Comparison of ENCODE assay signal across 8 cellular contexts in the genomic region with DNA sequence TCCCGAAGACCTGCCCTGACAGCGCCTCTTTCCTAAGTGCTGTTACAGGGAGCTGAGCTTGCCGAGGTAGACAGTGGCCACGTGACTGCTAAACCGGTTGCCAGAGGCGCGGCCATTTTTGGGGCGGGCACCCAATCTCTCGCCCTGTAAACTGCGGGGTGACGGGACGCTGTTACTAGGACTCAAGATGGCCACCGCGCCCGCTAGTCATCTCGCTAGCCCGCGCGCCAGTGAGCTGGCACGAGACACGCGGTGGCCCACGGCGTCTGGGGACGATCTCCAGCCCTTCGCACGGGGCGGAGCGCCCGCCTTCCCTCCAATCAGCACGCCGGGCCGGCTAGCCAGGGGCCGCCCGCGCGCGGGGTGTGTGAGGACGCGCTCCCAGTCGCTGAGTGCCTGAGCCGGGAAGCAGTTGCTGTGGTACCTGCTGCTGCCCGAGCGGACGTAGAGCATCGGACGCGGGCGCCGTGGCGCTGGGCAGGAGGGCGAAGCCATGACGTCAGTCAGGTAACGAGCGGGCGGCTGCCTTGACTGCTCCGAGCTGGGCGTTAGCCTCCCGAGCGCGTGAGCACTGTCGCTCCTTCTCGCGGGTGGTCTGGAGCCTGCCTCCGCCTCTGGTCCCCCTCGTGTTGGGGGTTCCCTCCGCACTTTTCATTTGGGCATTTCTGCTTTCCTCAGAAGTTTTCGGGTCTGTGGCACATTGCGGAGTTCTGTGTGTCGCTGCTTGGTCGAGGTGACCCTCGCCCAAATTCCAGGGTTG. TPM values are rescaled to one million over a fixed set of nuclear protein-coding genes. Genes with fewer than 3 reads are reported as not detected.
DNase-seq lines count a peak whose midpoint lies in the region; ATAC-seq and TF ChIP-seq lines count a peak whose summit lies in the region.

No MANE protein-coding gene starts in this region.

- CTCF ChIA-PET in PC-9 (lab: Charles Lee), result no interaction called here

- H2AFZ ChIP-seq in PC-9, result peak overlapping the region; percentile 91

- POLR2A ChIA-PET in PC-9 (lab: Charles Lee; ENCODE audit: unreplicated experiment), result interaction anchor here (0.6 kb wide), 1 partner anchor 32 kb away, joined by 5 read pairs; no protein-coding TSS in a partner anchor

- H3K4me1 ChIP-seq in PC-9 (replicated peaks; ENCODE audit: insufficient read depth) (peaks cover 33% of the 10 kb centered on the region), muscle layer of colon (ENCODE audit: insufficient read depth, low read length) (peaks cover 14% of the 10 kb centered on the region)

- no peaks in the 10 kb centered on the region for H4K20me1 ChIP-seq in PC-9 (ENCODE audit: insufficient read depth)

- peak overlapping the region; percentile 71 for H3K9ac ChIP-seq in muscle layer of colon (ENCODE audit: low read length)

- H3K4me3 ChIP-seq in PC-9, result peak overlapping the region; percentile 90
- H3K4me3 ChIP-seq in muscle layer of colon (ENCODE audit: low read depth in 1 of 2, low read length in 2 of 2), result peak overlapping the region; percentile 78 to 98

- DNase-seq in DMS53 treated with DMSO at 0.1 percent for 48 hours (lab: John Stamatoyannopoulos, UW; ENCODE audit: unreplicated experiment) (peak; percentile 98), KBM-7 (peak; percentile 98), PC-9 (peak; percentile 91 to 97)
- DNase-seq in activated T-cell treated with anti-CD3 and anti-CD28 coated beads, Interleukin-2, amount 50 U/mL, for 4 hours, result peak; percentile 95
- DNase-seq in stimulated activated CD8-positive, alpha-beta memory T cell treated with anti-CD3 and anti-CD28 coated beads, Interleukin-7, amount 100 ng/mL, for 1 hour (ENCODE audit: low read depth in 2 of 2), result peak; percentile 88 to 90

- H3K9me3 ChIP-seq in PC-9 (ENCODE audit: insufficient read depth, low read depth) (no peaks in the 10 kb centered on the region), muscle layer of colon (ENCODE audit: low read length) (no peaks in the 10 kb centered on the region)

- no peaks in the 10 kb centered on the region for H3K9me2 ChIP-seq in PC-9 (ENCODE audit: insufficient read depth)

- TF ChIP-seq CTCF in PC-9 (conservative IDR thresholded peaks at IDR 0.05), result no peak

- H3K9me3 Mint-ChIP-seq in activated T-cell treated with anti-CD3 and anti-CD28 coated beads, Interleukin-2, amount 50 U/mL, for 4 hours, result no peaks in the 10 kb centered on the region

- H3K27me3 Mint-ChIP-seq in activated T-cell treated with anti-CD3 and anti-CD28 coated beads, Interleukin-2, amount 50 U/mL, for 4 hours (ENCODE audit: low read depth), result no peaks in the 10 kb centered on the region

- H3K4me3 Mint-ChIP-seq in activated T-cell treated with anti-CD3 and anti-CD28 coated beads, Interleukin-2, amount 50 U/mL, for 4 hours, result peak overlapping the region; percentile 92

- no TSS peak for BruUV-seq in PC-9 (replicated peaks; lab: Mats Ljungman, UMichigan)

- ATAC-seq in GM21723 (IDR thresholded peaks at IDR 0.05; ENCODE audit: unreplicated experiment), result peak; percentile 87
- peak; percentile 94 to 95 for ATAC-seq in activated T-cell treated with anti-CD3 and anti-CD28 coated beads, Interleukin-2, amount 50 U/mL, for 4 hours
- ATAC-seq in esophagus mucosa, result peak; percentile 97

- peak overlapping the region; percentile 86 for H3K4me2 ChIP-seq in PC-9

- H3K36me3 ChIP-seq in PC-9 (ENCODE audit: low read depth) (peaks cover 5% of the 10 kb centered on the region; the same call in 1 of the 2 replicates), muscle layer of colon (ENCODE audit: insufficient read depth, low read length) (no peaks in the 10 kb centered on the region)

- H3K36me3 Mint-ChIP-seq in activated T-cell treated with anti-CD3 and anti-CD28 coated beads, Interleukin-2, amount 50 U/mL, for 4 hours (ENCODE audit: insufficient read depth), result peaks cover 7% of the 10 kb centered on the region

- intact Hi-C loops in PC-9 (cut with micrococcal nuclease; ENCODE audit: unreplicated experiment), result loop anchor here (1.0 to 5.0 kb wide), 5 partner anchors 14 to 62 kb away; partner anchors contain the start of gene ADK

- H3K27me3 ChIP-seq in PC-9 (ENCODE audit: insufficient read depth, low read depth), result no peaks in the 10 kb centered on the region
- no peaks in the 10 kb centered on the region for H3K27me3 ChIP-seq in muscle layer of colon (ENCODE audit: control insufficient read depth in 1 of 2, insufficient read depth in 2 of 2, low read length in 2 of 2)

- in situ Hi-C loops in KBM-7 (cut with MboI; ENCODE audit: low pct_unique_long_range_greater_than_20kb, low sequenced_read_pairs), result no loop called here

- H3K4me1 Mint-ChIP-seq in activated T-cell treated with anti-CD3 and anti-CD28 coated beads, Interleukin-2, amount 50 U/mL, for 4 hours (ENCODE audit: low read depth), result peaks cover 40% of the 10 kb centered on the region

- H3F3A ChIP-seq in PC-9 (ENCODE audit: insufficient read depth, low read depth), result peaks cover 18% of the 10 kb centered on the region

- H3K27ac ChIP-seq in PC-9, result peak overlapping the region; percentile 79
- H3K27ac ChIP-seq in muscle layer of colon (ENCODE audit: low read depth, low read length), result peak overlapping the region; percentile 93

- H3K79me2 ChIP-seq in PC-9 (ENCODE audit: low read depth), result peaks cover 45% of the 10 kb centered on the region

RNA-seq across cellular contexts. Expression of gene ADK, which starts 25.5 kb away (rescaled TPM):
- total RNA-seq in PC-9 (2021), result 133 and 159 TPM in 2 replicates
- 10 to 100 TPM; 49.7 to 56.8 (median 56.2) TPM for total RNA-seq in activated T-cell treated with anti-CD3 and anti-CD28 coated beads, Interleukin-2, amount 50 U/mL, for 4 hours
- total RNA-seq in esophagus mucosa, result 50.8 TPM

RNA-seq across cellular contexts. Expression of gene AP3M1, which starts 25.9 kb away (rescaled TPM):
- total RNA-seq in PC-9 (2021), result 44.0 and 59.4 TPM in 2 replicates
- total RNA-seq in activated T-cell treated with anti-CD3 and anti-CD28 coated beads, Interleukin-2, amount 50 U/mL, for 4 hours, result 10 to 100 TPM; 49.8 to 56.7 (median 52.5) TPM
- 22.6 TPM for total RNA-seq in esophagus mucosa

Comparison
In these comparisons a context has a peak if more than half of its experiments do, and no peak if none do; other contexts are left out.
1. Peak in every context shown above with its lines: DNase-seq, ATAC-seq, H3K4me3 ChIP-seq and H3K27ac ChIP-seq.